8 cellular contexts compared by ENCODE assay signal in genomic region chr17:40068129-40068581, GRCh38. TPM values are rescaled to one million over a fixed set of nuclear protein-coding genes. Genes with fewer than 3 reads are reported as not detected.
DNase-seq lines count a peak whose midpoint lies in the region; ATAC-seq and TF ChIP-seq lines count a peak whose summit lies in the region.

No MANE protein-coding gene starts in this region.

- no peak overlapping the region for H3K9ac ChIP-seq in parathyroid adenoma

- WGBS in esophagus, 2 donors: 31 to 34% methylated on average over 4 of the region's 4 CpGs

- H2AFZ ChIP-seq in parathyroid adenoma: no peak overlapping the region

- H3K4me3 ChIP-seq in CD4-positive, CD25-positive, alpha-beta regulatory T cell (ENCODE audit: low read depth, low read length): peak overlapping the region; percentile 63
- H3K4me3 ChIP-seq in RWPE2 (ENCODE audit: severe bottlenecking): no peak overlapping the region
- no peak overlapping the region for H3K4me3 ChIP-seq in esophagus (ENCODE audit: low read depth in 1 of 2, low read length in 2 of 2)
- H3K4me3 ChIP-seq in parathyroid adenoma (ENCODE audit: low read depth, low read length): no peak overlapping the region

- H3K27me3 ChIP-seq in CD4-positive, CD25-positive, alpha-beta regulatory T cell (ENCODE audit: control insufficient read depth, insufficient read depth, low read length): no peaks in the 10 kb centered on the region
- H3K27me3 ChIP-seq in RWPE2 (ENCODE audit: insufficient read depth, poor library complexity, severe bottlenecking): no peaks in the 10 kb centered on the region
- H3K27me3 ChIP-seq in esophagus (ENCODE audit: control insufficient read depth in 1 of 2, insufficient read depth in 2 of 2, low read length in 2 of 2): no peaks in the 10 kb centered on the region
- no peaks in the 10 kb centered on the region for H3K27me3 ChIP-seq in parathyroid adenoma (ENCODE audit: control insufficient read depth, insufficient read depth, low read length)

- peaks cover 6% of the 10 kb centered on the region for H3K27me3 Mint-ChIP-seq in CD4-positive, CD25-positive, alpha-beta regulatory T cell

- H3K4me2 ChIP-seq in parathyroid adenoma (ENCODE audit: low read length): peak overlapping the region; percentile 74

- H3K9me3 ChIP-seq in CD4-positive, CD25-positive, alpha-beta regulatory T cell (ENCODE audit: control insufficient read depth in 2 of 2, low read length in 2 of 2): no peaks in the 10 kb centered on the region
- H3K9me3 ChIP-seq in RWPE2 (ENCODE audit: severe bottlenecking) (no peaks in the 10 kb centered on the region), esophagus (ENCODE audit: control insufficient read depth in 2 of 2, insufficient read depth in 1 of 2, low read depth in 1 of 2, low read length in 1 of 2) (no peaks in the 10 kb centered on the region), parathyroid adenoma (ENCODE audit: control insufficient read depth, low read length) (no peaks in the 10 kb centered on the region)

- H3K79me2 ChIP-seq in parathyroid adenoma: peaks cover 19% of the 10 kb centered on the region

- H3K4me1 Mint-ChIP-seq in CD4-positive, CD25-positive, alpha-beta regulatory T cell: peaks cover 12 to 91% (median 55%) of the 10 kb centered on the region in 4 donors

- peak overlapping the region; percentile 95 to 96 (median 96) for H3K27ac Mint-ChIP-seq in CD4-positive, CD25-positive, alpha-beta regulatory T cell

- DNase-seq in CD4-positive, CD25-positive, alpha-beta regulatory T cell: no peak
- DNase-seq in RWPE2 (ENCODE audit: low spot score) (peak; percentile 69), NCI-H2227 (lab: John Stamatoyannopoulos, UW; ENCODE audit: unreplicated experiment) (no peak), SHP77 treated with DMSO at 0.1 percent for 48 hours (lab: John Stamatoyannopoulos, UW) (no peak)
- DNase-seq in activated CD8-positive, alpha-beta memory T cell treated with anti-CD3 and anti-CD28 coated beads, Interleukin-2, amount 50 U/mL, for 48 hours: no peak

- TF ChIP-seq CTCF in RWPE2 (IDR thresholded peaks at IDR 0.05; ENCODE audit: poor library complexity, severe bottlenecking) (no peak), parathyroid adenoma (IDR thresholded peaks at IDR 0.05) (no peak)

- H3K4me1 ChIP-seq in CD4-positive, CD25-positive, alpha-beta regulatory T cell (ENCODE audit: control insufficient read depth, insufficient read depth, low read length, poor library complexity, severe bottlenecking): peaks cover 84% of the 10 kb centered on the region
- H3K4me1 ChIP-seq in RWPE2 (ENCODE audit: insufficient read depth, poor library complexity, severe bottlenecking) (peaks cover 56% of the 10 kb centered on the region), esophagus (ENCODE audit: control insufficient read depth in 2 of 2, insufficient read depth in 2 of 2, low read length in 1 of 2) (peaks cover 32 to 56% of the 10 kb centered on the region in 2 donors), parathyroid adenoma (peaks cover 64% of the 10 kb centered on the region)

- peak overlapping the region; percentile 71 for H3K27ac ChIP-seq in CD4-positive, CD25-positive, alpha-beta regulatory T cell (ENCODE audit: insufficient read depth, low read length, poor library complexity, severe bottlenecking)
- H3K27ac ChIP-seq in RWPE2 (ENCODE audit: poor library complexity, severe bottlenecking) (peak overlapping the region; percentile 48), esophagus (ENCODE audit: low read depth in 2 of 2, low read length in 1 of 2) (peak overlapping the region; percentile 89 to 94), parathyroid adenoma (peak overlapping the region; percentile 78)

- ATAC-seq in CD4-positive, CD25-positive, alpha-beta regulatory T cell (ENCODE audit: low read depth in 2 of 2): no peak
- ATAC-seq in RWPE2 (ENCODE audit: low read depth) (peak; percentile 47), GM21390 (IDR thresholded peaks at IDR 0.05; ENCODE audit: unreplicated experiment) (no peak)

- peak overlapping the region; percentile 87 to 91 (median 91) for H3K4me3 Mint-ChIP-seq in CD4-positive, CD25-positive, alpha-beta regulatory T cell

- H3K9me3 Mint-ChIP-seq in CD4-positive, CD25-positive, alpha-beta regulatory T cell: peaks cover 0 to 3% (median 0%) of the 10 kb centered on the region in 7 donors

- peaks cover 4% of the 10 kb centered on the region for H3K36me3 Mint-ChIP-seq in CD4-positive, CD25-positive, alpha-beta regulatory T cell

- H3K36me3 ChIP-seq in CD4-positive, CD25-positive, alpha-beta regulatory T cell (ENCODE audit: control insufficient read depth, insufficient read depth, low read length): no peaks in the 10 kb centered on the region
- H3K36me3 ChIP-seq in RWPE2 (ENCODE audit: low read depth): no peaks in the 10 kb centered on the region
- H3K36me3 ChIP-seq in esophagus (ENCODE audit: control insufficient read depth in 2 of 2, insufficient read depth in 2 of 2, low read length in 1 of 2): no peaks in the 10 kb centered on the region
- no peaks in the 10 kb centered on the region for H3K36me3 ChIP-seq in parathyroid adenoma (ENCODE audit: control insufficient read depth, insufficient read depth, low read length)

RNA-seq across cellular contexts. Expression of gene THRA, which starts 5.4 kb away (rescaled TPM):
- total RNA-seq in CD4-positive, CD25-positive, alpha-beta regulatory T cell: 29.4 TPM
- polyA plus RNA-seq in CD4-positive, CD25-positive, alpha-beta regulatory T cell: 10 to 100 TPM; 10.7 to 15.9 (median 13.4) TPM
- polyA plus RNA-seq in esophagus: 10 to 100 TPM; 10.5 to 11.0 TPM

RNA-seq across cellular contexts. Expression of gene MED24, which starts 13.9 kb away (rescaled TPM):
- total RNA-seq in CD4-positive, CD25-positive, alpha-beta regulatory T cell: 78.8 TPM
- polyA plus RNA-seq in CD4-positive, CD25-positive, alpha-beta regulatory T cell: 10 to 100 TPM; 34.3 to 46.1 (median 40.3) TPM
- polyA plus RNA-seq in esophagus: 10 to 100 TPM; 37.7 to 43.7 TPM

RNA-seq across cellular contexts. Expression of gene NR1D1, which starts 32.2 kb away (rescaled TPM):
- 29.5 TPM for total RNA-seq in CD4-positive, CD25-positive, alpha-beta regulatory T cell
- polyA plus RNA-seq in CD4-positive, CD25-positive, alpha-beta regulatory T cell: 10 to 100 TPM in 1 of 4 donors, 1 to 10 TPM in 3; 4.9 to 10.1 (median 6.2) TPM
- 10 to 100 TPM; 23.6 to 24.6 TPM for polyA plus RNA-seq in esophagus

RNA-seq across cellular contexts. Expression of gene CSF3, which starts 52.9 kb away (rescaled TPM):
- total RNA-seq in CD4-positive, CD25-positive, alpha-beta regulatory T cell: not detected
- not detected for polyA plus RNA-seq in CD4-positive, CD25-positive, alpha-beta regulatory T cell
- polyA plus RNA-seq in esophagus: under 1 TPM; 0.26 to 0.29 TPM

RNA-seq across cellular contexts. Expression of gene MSL1, which starts 53.6 kb away (rescaled TPM):
- total RNA-seq in CD4-positive, CD25-positive, alpha-beta regulatory T cell: 126 TPM
- 10 to 100 TPM in 2 of 4 donors, 1 to 10 TPM in 2; 9.3 to 10.5 (median 9.8) TPM for polyA plus RNA-seq in CD4-positive, CD25-positive, alpha-beta regulatory T cell
- polyA plus RNA-seq in esophagus: 10 to 100 TPM; 42.1 to 59.5 TPM
